Comparison of ENCODE assay signal across 11 cellular contexts in genomic region chr1:212856755-212857154, GRCh38. TPM values are rescaled to one million over a fixed set of nuclear protein-coding genes. Genes with fewer than 3 reads are reported as not detected.
A peak's percentile ranks its signal among the peaks of the same experiment; 100 is the strongest.
DNase-seq lines count a peak whose midpoint lies in the region; ATAC-seq and TF ChIP-seq lines count a peak whose summit lies in the region.
"Had no signal": no experiment of that assay in that cellular context is flagged by ENCODE, and none has a peak within 500 bp of the region (broad histone marks: within the 10 kb centered on the region; RNA-seq: fewer than 3 reads in every experiment).

No MANE protein-coding gene starts in this region.

- DNase-seq in cardiac muscle cell (ENCODE audit: low read depth in 1 of 2, low spot score in 1 of 2) (no peak), Right ventricle myocardium superior (no peak), SJCRH30 (no peak), thoracic aorta (ENCODE audit: low spot score) (no peak)
- no peak for DNase-seq in activated CD4-positive, alpha-beta T cell treated with anti-CD3 and anti-CD28 coated beads for 4 hours
- DNase-seq: OCI-M1 had no signal

- TF ChIP-seq CTCF in cardiac muscle cell (IDR thresholded peaks at IDR 0.05; ENCODE audit: low read depth, low read length) (no peak), thoracic aorta (IDR thresholded peaks at IDR 0.05) (no peak)

- H3K9me3 ChIP-seq in cardiac muscle cell (ENCODE audit: low read depth) (no peaks in the 10 kb centered on the region), SJCRH30 (replicated peaks) (no peaks in the 10 kb centered on the region), iPS-18c (ENCODE audit: control insufficient read depth, insufficient read depth, low read length) (peaks cover 2% of the 10 kb centered on the region), thoracic aorta (no peaks in the 10 kb centered on the region)

- H3K4me1 ChIP-seq in cardiac muscle cell (ENCODE audit: low read depth) (peaks cover 18% of the 10 kb centered on the region), SJCRH30 (peaks cover 7% of the 10 kb centered on the region), thoracic aorta (ENCODE audit: control insufficient read depth in 1 of 2, low read depth in 2 of 2) (peaks cover 26 to 33% of the 10 kb centered on the region in 2 donors)

- ATAC-seq in Right ventricle myocardium superior (ENCODE audit: poor library complexity) (no peak), thoracic aorta (ENCODE audit: insufficient number of reproducible peaks, low FRiP score, low read depth) (no peak), HG02623 (IDR thresholded peaks at IDR 0.05; ENCODE audit: unreplicated experiment) (no peak), GM18870 (IDR thresholded peaks at IDR 0.05; ENCODE audit: unreplicated experiment) (no peak)

- H3K4me3 ChIP-seq in cardiac muscle cell (no peak overlapping the region), SJCRH30 (peak overlapping the region; percentile 81), iPS-18c (ENCODE audit: insufficient read depth, low read depth, low read length) (peak overlapping the region; percentile 89), thoracic aorta (peak overlapping the region; percentile 76)

- H3K27me3 ChIP-seq in cardiac muscle cell (no peaks in the 10 kb centered on the region), SJCRH30 (no peaks in the 10 kb centered on the region), thoracic aorta (replicated peaks; ENCODE audit: insufficient read depth) (no peaks in the 10 kb centered on the region)

- peak overlapping the region; percentile 87 for H3K27ac ChIP-seq in cardiac muscle cell
- no peak overlapping the region; the same call in 1 of the 2 replicates for H3K27ac ChIP-seq in SJCRH30
- no peak overlapping the region for H3K27ac ChIP-seq in thoracic aorta

- intact Hi-C loops in Right ventricle myocardium superior (cut with DNase I): no loop called here

- H3K36me3 ChIP-seq in cardiac muscle cell (no peaks in the 10 kb centered on the region), SJCRH30 (peaks cover 13% of the 10 kb centered on the region), thoracic aorta (no peaks in the 10 kb centered on the region)

RNA-seq across cellular contexts. Expression of gene FLVCR1, which starts 1.3 kb away (rescaled TPM):
- 9.8 and 11.7 TPM in 2 replicates for total RNA-seq in cardiac muscle cell
- 7.8 and 13.6 TPM in 2 replicates for polyA plus RNA-seq in cardiac muscle cell
- 0.78 TPM for total RNA-seq in Right ventricle myocardium superior
- 24.3 and 28.0 TPM in 2 replicates for total RNA-seq in SJCRH30 (2014; rRNA removed; shearing (Covaris generic))
- total RNA-seq in thoracic aorta: 10 to 100 TPM in 1 of 2 donors, 1 to 10 TPM in 1; 7.6 to 12.0 TPM

RNA-seq across cellular contexts. Expression of gene SPATA45, which starts 9.3 kb away (rescaled TPM):
- total RNA-seq in cardiac muscle cell (2.9 TPM in 1 of 2 replicates, not detected in the other), Right ventricle myocardium superior (not detected), thoracic aorta (not detected)
- 0.52 TPM in 1 of 2 replicates, not detected in the other for polyA plus RNA-seq in cardiac muscle cell
- total RNA-seq in SJCRH30 (2014; rRNA removed; shearing (Covaris generic)): not detected in 2 replicates
- total RNA-seq: endothelial cell of umbilical vein, mesenteric fat pad had no signal
- polyA plus RNA-seq: endothelial cell of umbilical vein had no signal
